In the genomic region with DNA sequence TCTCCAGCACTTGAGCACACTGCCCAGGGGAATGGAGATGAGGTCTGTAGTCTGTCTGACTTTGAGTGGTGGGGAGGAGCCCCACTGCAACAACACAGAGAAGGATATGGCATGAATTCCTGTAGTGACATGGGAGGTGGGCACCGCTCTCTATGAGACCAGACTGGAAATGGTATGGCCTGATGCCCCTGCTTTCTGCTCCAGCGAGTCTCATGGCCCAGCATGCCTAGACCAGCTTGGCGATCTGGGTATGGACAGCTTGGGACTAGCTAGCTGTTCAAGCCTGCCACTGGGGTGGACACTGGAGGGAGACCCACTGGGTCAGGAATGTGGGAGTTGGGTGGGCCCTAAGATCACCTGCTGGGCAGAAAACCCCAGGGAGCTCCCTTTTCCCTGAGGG, we compare ENCODE assay signal across 33 cellular contexts.
"Had no signal": no experiment of that assay in that cellular context is flagged by ENCODE, and none has a peak within 500 bp of the region (broad histone marks: within the 10 kb centered on the region; RNA-seq: fewer than 3 reads in every experiment).

No MANE protein-coding gene starts in this region.

- FAIRE-seq: bronchial epithelial cell, TTC549 had no signal

- H3K27ac ChIP-seq: adrenal gland, ascending aorta, cardiac muscle cell, VCaP had no signal

- H3K4me3 ChIP-seq: adrenal gland, ascending aorta, cardiac muscle cell had no signal

- DNase-seq: activated B cell treated with CpG ODN at 0.5 μM for 24 hours; activated CD4-positive, alpha-beta memory T cell treated with anti-CD3 and anti-CD28 coated beads for 36 hours; activated CD4-positive, alpha-beta T cell treated with anti-CD3 and anti-CD28 coated beads for 4 hours; activated CD4-positive, alpha-beta T cell treated with anti-CD3 and anti-CD28 coated beads, Interleukin-2, amount 50 U/mL, for 1 hour; activated CD4-positive, alpha-beta T cell treated with anti-CD3 and anti-CD28 coated beads, Interleukin-2, amount 50 U/mL, for 4 hours; activated CD4-positive, CD25-positive, alpha-beta regulatory T cell treated with anti-CD3 and anti-CD28 coated beads, Interleukin-2, amount 50 U/mL, for 72 hours; activated CD8-positive, alpha-beta memory T cell treated with anti-CD3 and anti-CD28 coated beads, Interleukin-2, amount 50 U/mL, for 4 hours; activated CD8-positive, alpha-beta T cell treated with anti-CD3 and anti-CD28 coated beads for 36 hours; activated effector memory CD4-positive, alpha-beta T cell treated with anti-CD3 and anti-CD28 coated beads, Interleukin-2, amount 50 U/mL, for 16 hours; activated gamma-delta T cell treated with Interleukin-2 at 50 U/mL for 16 hours; activated naive CD4-positive, alpha-beta T cell; activated naive CD4-positive, alpha-beta T cell treated with anti-CD3 and anti-CD28 coated beads for 36 hours; activated naive CD4-positive, alpha-beta T cell treated with anti-CD3 and anti-CD28 coated beads, Interleukin-2, amount 50 U/mL, for 16 hours; activated naive CD8-positive, alpha-beta T cell treated with anti-CD3 and anti-CD28 coated beads for 36 hours; activated T-cell treated with anti-CD3 and anti-CD28 coated beads for 4 hours; activated T-cell treated with anti-CD3 and anti-CD28 coated beads, Interleukin-2, amount 50 U/mL, for 1 hour; activated T-cell treated with anti-CD3 and anti-CD28 coated beads, Interleukin-2, amount 50 U/mL, for 4 hours; activated T-cell treated with anti-CD3 and anti-CD28 coated beads, Interleukin-2, amount 50 U/mL, for 72 hours; adrenal gland; amniotic stem cell; caudate nucleus; cerebellar nuclear complex; SW 1271; T-helper 1 cell; T-helper 2 cell; T-helper 9 cell had no signal

- H3K9me3 ChIP-seq: adrenal gland, ascending aorta had no signal

- H3K4me1 ChIP-seq: adrenal gland, ascending aorta had no signal

- H3K36me3 ChIP-seq: adrenal gland, ascending aorta, cardiac muscle cell had no signal

- ATAC-seq: activated CD8-positive, alpha-beta T cell treated with anti-CD3 and anti-CD28 coated beads for 36 hours; activated naive CD4-positive, alpha-beta T cell treated with anti-CD3 and anti-CD28 coated beads, Interleukin-2, amount 50 U/mL, for 72 hours; activated T-cell treated with anti-CD3 and anti-CD28 coated beads, Interleukin-2, amount 50 U/mL, for 4 hours; activated T-cell treated with anti-CD3 and anti-CD28 coated beads, Interleukin-2, amount 50 U/mL, for 72 hours; activated T-helper 17 cell treated with anti-CD3 and anti-CD28 coated beads, Interleukin-2, amount 50 U/mL, for 72 hours had no signal

- H3K27me3 ChIP-seq: adrenal gland, ascending aorta, cardiac muscle cell had no signal
